ENCODE assay signal across 8 cellular contexts in the genomic region with DNA sequence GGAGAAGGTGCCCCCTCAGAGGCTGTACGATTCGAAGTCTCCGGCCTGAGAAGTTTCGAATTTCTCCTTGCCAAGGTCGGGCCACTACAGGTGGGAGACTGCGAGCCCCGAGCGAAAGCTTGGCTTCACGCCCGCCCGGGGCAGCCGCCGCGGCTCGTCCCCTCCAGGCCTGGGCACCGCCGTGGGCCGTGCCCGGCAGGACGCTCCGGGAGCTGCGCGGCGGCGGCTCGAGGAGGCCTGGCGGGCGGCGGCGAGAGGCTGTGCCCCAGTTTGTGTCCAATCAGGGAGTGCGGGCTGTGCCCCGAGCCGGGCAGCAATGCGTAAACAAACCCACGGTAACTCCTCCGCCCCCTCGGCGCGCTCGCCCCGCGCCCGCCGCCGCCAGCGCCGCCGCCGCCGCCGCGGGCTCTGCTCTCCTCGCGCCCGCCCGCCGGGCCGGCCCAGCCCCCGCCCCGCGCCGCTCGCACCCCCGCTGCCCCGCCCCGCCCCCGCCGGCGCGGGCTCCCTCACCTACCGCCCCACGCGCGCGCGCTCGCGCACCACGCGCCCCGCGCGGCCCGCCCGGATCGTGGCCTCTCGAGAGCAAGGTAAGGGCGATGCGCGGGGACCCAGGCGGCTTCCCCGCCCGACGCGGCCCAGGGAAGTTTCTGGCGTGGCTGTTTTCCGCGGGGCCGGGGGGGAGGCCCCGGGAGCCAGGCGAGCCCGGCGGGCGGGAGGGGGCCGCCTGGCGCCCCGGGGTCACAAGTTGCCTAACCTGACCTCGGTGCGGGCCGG. TPM values are rescaled to one million over a fixed set of nuclear protein-coding genes. Genes with fewer than 3 reads are reported as not detected.
DNase-seq lines count a peak whose midpoint lies in the region; ATAC-seq and TF ChIP-seq lines count a peak whose summit lies in the region.

No MANE protein-coding gene starts in this region.

- H3K4me1 Mint-ChIP-seq in T-helper 17 cell, result peaks cover 37% of the 10 kb centered on the region
- peaks cover 5% of the 10 kb centered on the region for H3K4me1 Mint-ChIP-seq in progenitor cell of endocrine pancreas (ENCODE audit: low read depth)

- H3K27me3 ChIP-seq in upper lobe of left lung, result peaks cover 0 to 4% (median 0%) of the 10 kb centered on the region in 4 donors

- H3K27ac ChIP-seq in upper lobe of left lung, result peak overlapping the region; percentile 90 to 97 (median 94)

- WGBS in upper lobe of left lung, 2 donors, result 0% methylated on average over 29 of the region's 110 CpGs; no CpG with 5 or more reads in 1 of the 2 donors

- DNase-seq in D341Med (ENCODE audit: low spot score) (peak; percentile 62), HT1080 (ENCODE audit: low read depth) (peak; percentile 39), T-helper 17 cell (peak; percentile 76 to 80 (median 78)), anterior cingulate cortex (lab: John Stamatoyannopoulos, UW) (peak in 57 of 58 donors; percentile 34 to 90 (median 79)), left ventricle myocardium superior (peak; percentile 89), progenitor cell of endocrine pancreas (ENCODE audit: low spot score, unreplicated experiment) (peak; percentile 44), upper lobe of left lung (peak; percentile 82 to 96)

- TF ChIP-seq CTCF in progenitor cell of endocrine pancreas (IDR thresholded peaks at IDR 0.05; ENCODE audit: unreplicated experiment) (no peak), upper lobe of left lung (IDR thresholded peaks at IDR 0.05) (no peak)

- ATAC-seq in GM21360 (IDR thresholded peaks at IDR 0.05; ENCODE audit: unreplicated experiment) (peak; percentile 43), T-helper 17 cell (peak; percentile 67), left ventricle myocardium superior (peak; percentile 83), upper lobe of left lung (ENCODE audit: low FRiP score in 2 of 2) (peak; percentile 72 to 83)

- H3K36me3 Mint-ChIP-seq in T-helper 17 cell (ENCODE audit: low read depth), result peaks cover 6% of the 10 kb centered on the region
- no peaks in the 10 kb centered on the region for H3K36me3 Mint-ChIP-seq in progenitor cell of endocrine pancreas (ENCODE audit: insufficient read depth)

- peak in 3 of 4 donors; percentile 33 to 78 (median 58) for TF ChIP-seq POLR2A in upper lobe of left lung (IDR thresholded peaks at IDR 0.05)

- H3K27me3 Mint-ChIP-seq in T-helper 17 cell (no peaks in the 10 kb centered on the region), progenitor cell of endocrine pancreas (peaks cover 73% of the 10 kb centered on the region)

- H3K27ac Mint-ChIP-seq in T-helper 17 cell, result peak overlapping the region; percentile 95
- H3K27ac Mint-ChIP-seq in progenitor cell of endocrine pancreas, result no peak overlapping the region

- no peak for TF ChIP-seq EP300 in upper lobe of left lung (IDR thresholded peaks at IDR 0.05)

- peaks cover 7 to 17% (median 15%) of the 10 kb centered on the region in 4 donors for H3K4me1 ChIP-seq in upper lobe of left lung

- intact Hi-C loops in left ventricle myocardium superior (cut with micrococcal nuclease), result no loop called here

- H3K4me3 Mint-ChIP-seq in T-helper 17 cell (peak overlapping the region; percentile 93), progenitor cell of endocrine pancreas (ENCODE audit: low read depth) (peak overlapping the region; percentile 74)

- H3K9me3 ChIP-seq in T-helper 17 cell (ENCODE audit: control insufficient read depth, low read length, poor library complexity, severe bottlenecking), result no peaks in the 10 kb centered on the region
- H3K9me3 ChIP-seq in upper lobe of left lung, result no peaks in the 10 kb centered on the region

- no peaks in the 10 kb centered on the region for H3K9me3 Mint-ChIP-seq in progenitor cell of endocrine pancreas (ENCODE audit: low read depth)

- H3K36me3 ChIP-seq in upper lobe of left lung, result no peaks in the 10 kb centered on the region

- H3K4me3 ChIP-seq in upper lobe of left lung, result peak overlapping the region; percentile 65 to 97 (median 92)

RNA-seq across cellular contexts. Expression of a gene that starts 57.8 kb away (rescaled TPM):
- 23.5 and 34.0 TPM in 2 replicates for total RNA-seq in HT1080 (2014; rRNA removed; shearing (Covaris generic))
- polyA plus RNA-seq in HT1080 (2015; cell fraction: cytosol; rRNA removed), result 39.5 and 44.9 TPM in 2 replicates
- polyA plus RNA-seq in HT1080 (2015; cell fraction: nucleus; rRNA removed), result 13.6 and 14.6 TPM in 2 replicates
- 10 to 100 TPM; 66.7 to 86.8 TPM for total RNA-seq in T-helper 17 cell
- 71.4 TPM for total RNA-seq in left ventricle myocardium superior
- total RNA-seq in progenitor cell of endocrine pancreas, result 19.2 and 19.4 TPM in 2 replicates
- total RNA-seq in upper lobe of left lung, result 10 to 100 TPM; 20.9 to 66.6 (median 37.4) TPM

Comparison
In these comparisons a context has a peak if more than half of its experiments do, and no peak if none do; other contexts are left out.
1. Peak in every context shown above with its lines: DNase-seq, ATAC-seq, H3K4me3 ChIP-seq and H3K27ac ChIP-seq.
2. DNase-seq: peak in every context shown above with its lines; median percentile 89 in left ventricle myocardium superior; 89 in upper lobe of left lung; 79 in anterior cingulate cortex; 78 in T-helper 17 cell; 62 in D341Med; 44 in progenitor cell of endocrine pancreas; 39 in HT1080.